26 cellular contexts compared by ENCODE assay signal in genomic region chr6:103854059-103854458, GRCh38.
"Had no signal": no experiment of that assay in that cellular context is flagged by ENCODE, and none has a peak within 500 bp of the region (broad histone marks: within the 10 kb centered on the region; RNA-seq: fewer than 3 reads in every experiment).

No MANE protein-coding gene starts in this region.

- H3K27ac ChIP-seq: neutrophil, ovary, prostate gland, right atrium auricular region, thyroid gland had no signal

- H3K36me3 Mint-ChIP-seq: activated naive CD8-positive, alpha-beta T cell treated with anti-CD3 and anti-CD28 coated beads for 36 hours; natural killer cell had no signal

- H3K27ac Mint-ChIP-seq: activated naive CD8-positive, alpha-beta T cell treated with anti-CD3 and anti-CD28 coated beads for 36 hours; natural killer cell; stimulated activated naive CD8-positive, alpha-beta T cell treated with anti-CD3 and anti-CD28 coated beads, Interleukin-15, Interleukin-2, amounts not matched to agents 100 ng/mL and 50 ng/mL, for 24 hours had no signal

- H3K36me3 ChIP-seq: neutrophil, ovary, prostate gland, right atrium auricular region, thyroid gland had no signal

- H3K9me3 Mint-ChIP-seq: activated naive CD8-positive, alpha-beta T cell treated with anti-CD3 and anti-CD28 coated beads for 36 hours; stimulated activated naive CD8-positive, alpha-beta T cell treated with anti-CD3 and anti-CD28 coated beads, Interleukin-15, Interleukin-2, amounts not matched to agents 100 ng/mL and 50 ng/mL, for 24 hours had no signal

- H3K4me3 Mint-ChIP-seq: activated naive CD8-positive, alpha-beta T cell treated with anti-CD3 and anti-CD28 coated beads for 36 hours; natural killer cell; stimulated activated naive CD8-positive, alpha-beta T cell treated with anti-CD3 and anti-CD28 coated beads, Interleukin-15, Interleukin-2, amounts not matched to agents 100 ng/mL and 50 ng/mL, for 24 hours had no signal

- H3K4me3 ChIP-seq: ovary, prostate gland, right atrium auricular region, thyroid gland had no signal

- H3K4me1 ChIP-seq: prostate gland, right atrium auricular region, thyroid gland had no signal

- H3K4me1 Mint-ChIP-seq: activated naive CD8-positive, alpha-beta T cell treated with anti-CD3 and anti-CD28 coated beads for 36 hours; natural killer cell had no signal

- H3K27me3 ChIP-seq: neutrophil, ovary, right atrium auricular region, thyroid gland had no signal

- FAIRE-seq: astrocyte, endothelial cell of umbilical vein had no signal

- ATAC-seq: esophagus mucosa, left ventricle myocardium superior, natural killer cell had no signal

- H3K9me3 ChIP-seq: neutrophil, ovary, prostate gland, right atrium auricular region, thyroid gland had no signal

- H3K27me3 Mint-ChIP-seq: activated naive CD8-positive, alpha-beta T cell treated with anti-CD3 and anti-CD28 coated beads for 36 hours; stimulated activated naive CD8-positive, alpha-beta T cell treated with anti-CD3 and anti-CD28 coated beads, Interleukin-15, Interleukin-2, amounts not matched to agents 100 ng/mL and 50 ng/mL, for 24 hours had no signal

- DNase-seq: activated CD4-positive, alpha-beta T cell treated with anti-CD3 and anti-CD28 coated beads for 4 hours; activated CD4-positive, alpha-beta T cell treated with anti-CD3 and anti-CD28 coated beads, Interleukin-2, amount 50 U/mL, for 48 hours; activated CD4-positive, CD25-positive, alpha-beta regulatory T cell; activated naive CD4-positive, alpha-beta T cell treated with Interleukin-2 at 50 U/mL for 16 hours; activated naive CD8-positive, alpha-beta T cell treated with anti-CD3 and anti-CD28 coated beads for 36 hours; activated T-cell treated with anti-CD3 and anti-CD28 coated beads, Interleukin-2, amount 50 U/mL, for 48 hours; central memory CD4-positive, alpha-beta T cell; dermis blood vessel endothelial cell; effector memory CD4-positive, alpha-beta T cell; foreskin melanocyte; left ventricle myocardium superior; mammary epithelial cell; midbrain; natural killer cell; ovary; stimulated activated CD4-positive, alpha-beta T cell treated with anti-CD3 and anti-CD28 coated beads, Interleukin-1b, Interleukin-23, amount 100 ng/mL, for 48 hours; substantia nigra; T1000; thyroid gland had no signal
